8 cellular contexts compared by ENCODE assay signal in the genomic region with DNA sequence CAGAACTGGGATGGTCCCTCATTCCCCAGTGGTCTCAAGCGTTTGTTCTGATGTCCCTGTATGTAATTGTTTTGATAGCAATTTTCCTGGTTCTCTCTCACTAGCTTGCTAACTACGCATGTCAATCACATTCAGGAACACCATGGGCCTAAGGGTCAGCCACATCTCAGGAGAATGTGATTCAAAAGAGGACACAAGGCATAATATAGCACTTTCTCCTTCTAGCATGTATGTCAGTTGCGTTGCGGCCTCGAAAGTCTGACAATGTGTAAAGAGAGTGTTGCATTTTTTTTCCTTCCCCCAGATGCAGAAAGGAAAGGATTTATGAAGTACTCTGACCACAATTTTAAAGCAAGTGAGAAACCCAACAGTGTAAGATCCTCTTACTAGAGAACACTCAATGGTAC.
DNase-seq lines count a peak whose midpoint lies in the region; ATAC-seq and TF ChIP-seq lines count a peak whose summit lies in the region.

No MANE protein-coding gene starts in this region.

- peak overlapping the region; percentile 46 for H3K4me3 ChIP-seq in AG09309 (ENCODE audit: control insufficient read depth, low read depth, low read length)
- peak overlapping the region; percentile 77 for H3K4me3 ChIP-seq in iPS-18a (ENCODE audit: low read length)
- peak overlapping the region; percentile 67 to 85 for H3K4me3 ChIP-seq in stomach smooth muscle (ENCODE audit: low read length in 2 of 2)

- H3K9me3 ChIP-seq in iPS-18a (ENCODE audit: control insufficient read depth, low read depth, low read length) (no peaks in the 10 kb centered on the region), stomach smooth muscle (ENCODE audit: control insufficient read depth in 2 of 2, low read length in 2 of 2) (no peaks in the 10 kb centered on the region)

- peaks cover 26% of the 10 kb centered on the region for H3K4me1 Mint-ChIP-seq in activated naive CD4-positive, alpha-beta T cell treated with anti-CD3 and anti-CD28 coated beads, Interleukin-2, amount 10 ng/mL, durations not matched to agents 7 days and 5 days

- H3K27me3 Mint-ChIP-seq in activated naive CD4-positive, alpha-beta T cell treated with anti-CD3 and anti-CD28 coated beads, Interleukin-2, amount 10 ng/mL, durations not matched to agents 7 days and 5 days = peaks cover 3% of the 10 kb centered on the region

- CTCF ChIA-PET in HEK293T (lab: Yijun Ruan, JAX) = interaction anchor here (0.7 kb wide), 1 partner anchor 17 kb away, joined by 5 read pairs; no protein-coding TSS in a partner anchor
- CTCF ChIA-PET in activated naive CD4-positive, alpha-beta T cell treated with anti-CD3 and anti-CD28 coated beads, Interleukin-2, amount 10 ng/mL, durations not matched to agents 7 days and 5 days (lab: Charles Lee) = interaction anchor here (1.0 kb wide), 1 partner anchor 638 kb away, joined by 3 read pairs; no protein-coding TSS in a partner anchor

- H3K27me3 ChIP-seq in iPS-18a (ENCODE audit: control insufficient read depth, insufficient read depth, low read length) (peaks cover 7% of the 10 kb centered on the region), stomach smooth muscle (ENCODE audit: control insufficient read depth in 1 of 2, insufficient read depth in 2 of 2, low read length in 2 of 2) (no peaks in the 10 kb centered on the region)

- peaks cover 2% of the 10 kb centered on the region for H3K36me3 Mint-ChIP-seq in activated naive CD4-positive, alpha-beta T cell treated with anti-CD3 and anti-CD28 coated beads, Interleukin-2, amount 10 ng/mL, durations not matched to agents 7 days and 5 days

- H3K36me3 ChIP-seq in iPS-18a (ENCODE audit: control insufficient read depth, low read depth, low read length) = no peaks in the 10 kb centered on the region
- no peaks in the 10 kb centered on the region for H3K36me3 ChIP-seq in stomach smooth muscle (ENCODE audit: control insufficient read depth in 2 of 2, insufficient read depth in 2 of 2, low read length in 2 of 2)

- POLR2A ChIA-PET in HEK293T (lab: Yijun Ruan, JAX) = interaction anchor here (2.4 kb wide), 1 partner anchor 32 kb away, joined by 24 read pairs; a partner anchor contains a TSS

- ATAC-seq in GM19463 (IDR thresholded peaks at IDR 0.05; ENCODE audit: unreplicated experiment) = no peak
- ATAC-seq in HG03108 (IDR thresholded peaks at IDR 0.05; ENCODE audit: unreplicated experiment) = no peak

- H3K9ac ChIP-seq in iPS-18a (ENCODE audit: low read length) (peak overlapping the region; percentile 75), stomach smooth muscle (ENCODE audit: low read length in 2 of 2) (peak overlapping the region; percentile 93 to 96)

- DNase-seq in AG09309 (ENCODE audit: low read depth) (no peak), HEK293T (ENCODE audit: extremely low spot score) (no peak), NCI-H1436 (lab: John Stamatoyannopoulos, UW) (no peak)
- no peak for DNase-seq in activated naive CD4-positive, alpha-beta T cell treated with anti-CD3 and anti-CD28 coated beads, Interleukin-2, amount 10 ng/mL, durations not matched to agents 7 days and 5 days

- H3K27ac Mint-ChIP-seq in activated naive CD4-positive, alpha-beta T cell treated with anti-CD3 and anti-CD28 coated beads, Interleukin-2, amount 10 ng/mL, durations not matched to agents 7 days and 5 days = peak overlapping the region; percentile 78

- peaks cover 18% of the 10 kb centered on the region for H3K4me1 ChIP-seq in iPS-18a (ENCODE audit: control insufficient read depth, low read depth, low read length)
- peaks cover 11% of the 10 kb centered on the region for H3K4me1 ChIP-seq in stomach smooth muscle (ENCODE audit: control insufficient read depth, insufficient read depth, low read length)

- TF ChIP-seq CTCF in AG09309 (IDR thresholded peaks at IDR 0.05; ENCODE audit: control insufficient read depth, insufficient read depth, low read depth, low read length, missing control alignments) = no peak

- H3K4me3 Mint-ChIP-seq in activated naive CD4-positive, alpha-beta T cell treated with anti-CD3 and anti-CD28 coated beads, Interleukin-2, amount 10 ng/mL, durations not matched to agents 7 days and 5 days = peak overlapping the region; percentile 76

- peak overlapping the region; percentile 64 for H3K27ac ChIP-seq in iPS-18a (ENCODE audit: low read length)
- H3K27ac ChIP-seq in stomach smooth muscle (ENCODE audit: low read length) = peak overlapping the region; percentile 97

- no peaks in the 10 kb centered on the region for H3K9me3 Mint-ChIP-seq in activated naive CD4-positive, alpha-beta T cell treated with anti-CD3 and anti-CD28 coated beads, Interleukin-2, amount 10 ng/mL, durations not matched to agents 7 days and 5 days

TF ChIP-seq in HEK293T, 16 proteins besides CTCF, POLR2A, EP300 and RAD21:
- TF ChIP-seq, protein P1, sequence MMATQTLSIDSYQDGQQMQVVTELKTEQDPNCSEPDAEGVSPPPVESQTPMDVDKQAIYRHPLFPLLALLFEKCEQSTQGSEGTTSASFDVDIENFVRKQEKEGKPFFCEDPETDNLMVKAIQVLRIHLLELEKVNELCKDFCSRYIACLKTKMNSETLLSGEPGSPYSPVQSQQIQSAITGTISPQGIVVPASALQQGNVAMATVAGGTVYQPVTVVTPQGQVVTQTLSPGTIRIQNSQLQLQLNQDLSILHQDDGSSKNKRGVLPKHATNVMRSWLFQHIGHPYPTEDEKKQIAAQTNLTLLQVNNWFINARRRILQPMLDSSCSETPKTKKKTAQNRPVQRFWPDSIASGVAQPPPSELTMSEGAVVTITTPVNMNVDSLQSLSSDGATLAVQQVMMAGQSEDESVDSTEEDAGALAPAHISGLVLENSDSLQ (IDR thresholded peaks at IDR 0.05) = peak; percentile 75
- TF ChIP-seq ELF4 (IDR thresholded peaks at IDR 0.05) = no peak
- no peak for TF ChIP-seq NFRKB (IDR thresholded peaks at IDR 0.05)
